ENCODE assay signal across 2 cellular contexts in the genomic region with DNA sequence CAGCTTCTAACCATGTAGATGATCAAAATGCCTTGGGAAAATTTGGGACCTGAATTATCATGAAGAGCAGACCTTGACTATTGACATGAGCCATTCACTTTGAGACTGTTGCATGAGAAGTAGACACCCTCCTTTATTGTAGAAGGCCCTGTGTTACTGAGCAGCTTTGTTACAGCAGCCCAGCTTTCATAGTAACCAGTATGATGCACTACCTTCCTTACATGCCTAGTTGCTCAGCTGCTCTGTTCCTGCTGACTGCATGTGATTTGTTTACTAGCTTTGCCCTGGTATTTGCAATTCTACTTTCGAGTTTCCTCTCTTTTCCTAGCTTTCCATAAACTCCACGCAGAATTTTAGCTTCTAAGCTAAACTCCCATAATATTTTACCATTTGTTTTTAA.
TF ChIP-seq lines count a peak whose summit lies in the region.

No MANE protein-coding gene starts in this region.

TF ChIP-seq in GM23338, 12 proteins besides CTCF, POLR2A, EP300 and RAD21:
- TF ChIP-seq STAT1 (IDR thresholded peaks at IDR 0.05; ENCODE audit: unreplicated experiment), result no peak
- TF ChIP-seq CREB1 (CRISPR knock-in tag; IDR thresholded peaks at IDR 0.05; ENCODE audit: low read depth), result no peak
- no peak for TF ChIP-seq EZH2 (IDR thresholded peaks at IDR 0.05; ENCODE audit: low read depth, unreplicated experiment)
- TF ChIP-seq, protein P1, sequence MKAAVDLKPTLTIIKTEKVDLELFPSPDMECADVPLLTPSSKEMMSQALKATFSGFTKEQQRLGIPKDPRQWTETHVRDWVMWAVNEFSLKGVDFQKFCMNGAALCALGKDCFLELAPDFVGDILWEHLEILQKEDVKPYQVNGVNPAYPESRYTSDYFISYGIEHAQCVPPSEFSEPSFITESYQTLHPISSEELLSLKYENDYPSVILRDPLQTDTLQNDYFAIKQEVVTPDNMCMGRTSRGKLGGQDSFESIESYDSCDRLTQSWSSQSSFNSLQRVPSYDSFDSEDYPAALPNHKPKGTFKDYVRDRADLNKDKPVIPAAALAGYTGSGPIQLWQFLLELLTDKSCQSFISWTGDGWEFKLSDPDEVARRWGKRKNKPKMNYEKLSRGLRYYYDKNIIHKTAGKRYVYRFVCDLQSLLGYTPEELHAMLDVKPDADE (IDR thresholded peaks at IDR 0.05), result no peak
- TF ChIP-seq POLR2AphosphoS5 (IDR thresholded peaks at IDR 0.05; ENCODE audit: low read depth), result no peak
- TF ChIP-seq, protein P2, sequence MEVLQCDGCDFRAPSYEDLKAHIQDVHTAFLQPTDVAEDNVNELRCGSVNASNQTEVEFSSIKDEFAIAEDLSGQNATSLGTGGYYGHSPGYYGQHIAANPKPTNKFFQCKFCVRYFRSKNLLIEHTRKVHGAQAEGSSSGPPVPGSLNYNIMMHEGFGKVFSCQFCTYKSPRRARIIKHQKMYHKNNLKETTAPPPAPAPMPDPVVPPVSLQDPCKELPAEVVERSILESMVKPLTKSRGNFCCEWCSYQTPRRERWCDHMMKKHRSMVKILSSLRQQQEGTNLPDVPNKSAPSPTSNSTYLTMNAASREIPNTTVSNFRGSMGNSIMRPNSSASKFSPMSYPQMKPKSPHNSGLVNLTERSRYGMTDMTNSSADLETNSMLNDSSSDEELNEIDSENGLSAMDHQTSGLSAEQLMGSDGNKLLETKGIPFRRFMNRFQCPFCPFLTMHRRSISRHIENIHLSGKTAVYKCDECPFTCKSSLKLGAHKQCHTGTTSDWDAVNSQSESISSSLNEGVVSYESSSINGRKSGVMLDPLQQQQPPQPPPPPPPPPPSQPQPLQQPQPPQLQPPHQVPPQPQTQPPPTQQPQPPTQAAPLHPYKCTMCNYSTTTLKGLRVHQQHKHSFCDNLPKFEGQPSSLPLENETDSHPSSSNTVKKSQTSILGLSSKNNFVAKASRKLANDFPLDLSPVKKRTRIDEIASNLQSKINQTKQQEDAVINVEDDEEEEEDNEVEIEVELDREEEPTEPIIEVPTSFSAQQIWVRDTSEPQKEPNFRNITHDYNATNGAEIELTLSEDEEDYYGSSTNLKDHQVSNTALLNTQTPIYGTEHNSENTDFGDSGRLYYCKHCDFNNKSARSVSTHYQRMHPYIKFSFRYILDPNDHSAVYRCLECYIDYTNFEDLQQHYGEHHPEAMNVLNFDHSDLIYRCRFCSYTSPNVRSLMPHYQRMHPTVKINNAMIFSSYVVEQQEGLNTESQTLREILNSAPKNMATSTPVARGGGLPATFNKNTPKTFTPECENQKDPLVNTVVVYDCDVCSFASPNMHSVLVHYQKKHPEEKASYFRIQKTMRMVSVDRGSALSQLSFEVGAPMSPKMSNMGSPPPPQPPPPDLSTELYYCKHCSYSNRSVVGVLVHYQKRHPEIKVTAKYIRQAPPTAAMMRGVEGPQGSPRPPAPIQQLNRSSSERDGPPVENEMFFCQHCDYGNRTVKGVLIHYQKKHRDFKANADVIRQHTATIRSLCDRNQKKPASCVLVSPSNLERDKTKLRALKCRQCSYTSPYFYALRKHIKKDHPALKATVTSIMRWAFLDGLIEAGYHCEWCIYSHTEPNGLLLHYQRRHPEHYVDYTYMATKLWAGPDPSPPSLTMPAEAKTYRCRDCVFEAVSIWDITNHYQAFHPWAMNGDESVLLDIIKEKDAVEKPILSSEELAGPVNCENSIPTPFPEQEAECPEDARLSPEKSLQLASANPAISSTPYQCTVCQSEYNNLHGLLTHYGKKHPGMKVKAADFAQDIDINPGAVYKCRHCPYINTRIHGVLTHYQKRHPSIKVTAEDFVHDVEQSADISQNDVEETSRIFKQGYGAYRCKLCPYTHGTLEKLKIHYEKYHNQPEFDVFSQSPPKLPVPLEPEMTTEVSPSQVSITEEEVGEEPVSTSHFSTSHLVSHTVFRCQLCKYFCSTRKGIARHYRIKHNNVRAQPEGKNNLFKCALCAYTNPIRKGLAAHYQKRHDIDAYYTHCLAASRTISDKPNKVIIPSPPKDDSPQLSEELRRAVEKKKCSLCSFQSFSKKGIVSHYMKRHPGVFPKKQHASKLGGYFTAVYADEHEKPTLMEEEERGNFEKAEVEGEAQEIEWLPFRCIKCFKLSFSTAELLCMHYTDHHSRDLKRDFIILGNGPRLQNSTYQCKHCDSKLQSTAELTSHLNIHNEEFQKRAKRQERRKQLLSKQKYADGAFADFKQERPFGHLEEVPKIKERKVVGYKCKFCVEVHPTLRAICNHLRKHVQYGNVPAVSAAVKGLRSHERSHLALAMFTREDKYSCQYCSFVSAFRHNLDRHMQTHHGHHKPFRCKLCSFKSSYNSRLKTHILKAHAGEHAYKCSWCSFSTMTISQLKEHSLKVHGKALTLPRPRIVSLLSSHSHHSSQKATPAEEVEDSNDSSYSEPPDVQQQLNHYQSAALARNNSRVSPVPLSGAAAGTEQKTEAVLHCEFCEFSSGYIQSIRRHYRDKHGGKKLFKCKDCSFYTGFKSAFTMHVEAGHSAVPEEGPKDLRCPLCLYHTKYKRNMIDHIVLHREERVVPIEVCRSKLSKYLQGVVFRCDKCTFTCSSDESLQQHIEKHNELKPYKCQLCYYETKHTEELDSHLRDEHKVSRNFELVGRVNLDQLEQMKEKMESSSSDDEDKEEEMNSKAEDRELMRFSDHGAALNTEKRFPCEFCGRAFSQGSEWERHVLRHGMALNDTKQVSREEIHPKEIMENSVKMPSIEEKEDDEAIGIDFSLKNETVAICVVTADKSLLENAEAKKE (CRISPR knock-in tag; IDR thresholded peaks at IDR 0.05), result no peak
- no peak for TF ChIP-seq ZNF114 (CRISPR knock-in tag; IDR thresholded peaks at IDR 0.05)

TF ChIP-seq in GM12878, 131 proteins besides CTCF, POLR2A, EP300 and RAD21:
- no peak for TF ChIP-seq CHD1 (IDR thresholded peaks at IDR 0.05; ENCODE audit: low read depth, low read length)
TF ChIP-seq in GM12878: peak in this region for 0.
